1 cellular context compared by ENCODE assay signal in genomic region chr3:158085358-158085757, GRCh38.
TF ChIP-seq lines count a peak whose summit lies in the region.

No MANE protein-coding gene starts in this region.

TF ChIP-seq in K562, 482 proteins besides CTCF, POLR2A, EP300 and RAD21 (continued from another document):
- TF ChIP-seq, protein P1, sequence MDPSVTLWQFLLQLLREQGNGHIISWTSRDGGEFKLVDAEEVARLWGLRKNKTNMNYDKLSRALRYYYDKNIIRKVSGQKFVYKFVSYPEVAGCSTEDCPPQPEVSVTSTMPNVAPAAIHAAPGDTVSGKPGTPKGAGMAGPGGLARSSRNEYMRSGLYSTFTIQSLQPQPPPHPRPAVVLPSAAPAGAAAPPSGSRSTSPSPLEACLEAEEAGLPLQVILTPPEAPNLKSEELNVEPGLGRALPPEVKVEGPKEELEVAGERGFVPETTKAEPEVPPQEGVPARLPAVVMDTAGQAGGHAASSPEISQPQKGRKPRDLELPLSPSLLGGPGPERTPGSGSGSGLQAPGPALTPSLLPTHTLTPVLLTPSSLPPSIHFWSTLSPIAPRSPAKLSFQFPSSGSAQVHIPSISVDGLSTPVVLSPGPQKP (CRISPR knock-in tag; IDR thresholded peaks at IDR 0.05): no peak
- TF ChIP-seq PTTG1 (tag; IDR thresholded peaks at IDR 0.05; ENCODE audit: low read depth) (no peak), CREB3L1 (IDR thresholded peaks at IDR 0.05; ENCODE audit: borderline replicate concordance, low read depth) (no peak), SRF (CRISPR knock-in tag; IDR thresholded peaks at IDR 0.05) (no peak), FOXA1 (IDR thresholded peaks at IDR 0.05; ENCODE audit: borderline replicate concordance) (no peak), CEBPB (tag; IDR thresholded peaks at IDR 0.05) (no peak)
